In the genomic region with DNA sequence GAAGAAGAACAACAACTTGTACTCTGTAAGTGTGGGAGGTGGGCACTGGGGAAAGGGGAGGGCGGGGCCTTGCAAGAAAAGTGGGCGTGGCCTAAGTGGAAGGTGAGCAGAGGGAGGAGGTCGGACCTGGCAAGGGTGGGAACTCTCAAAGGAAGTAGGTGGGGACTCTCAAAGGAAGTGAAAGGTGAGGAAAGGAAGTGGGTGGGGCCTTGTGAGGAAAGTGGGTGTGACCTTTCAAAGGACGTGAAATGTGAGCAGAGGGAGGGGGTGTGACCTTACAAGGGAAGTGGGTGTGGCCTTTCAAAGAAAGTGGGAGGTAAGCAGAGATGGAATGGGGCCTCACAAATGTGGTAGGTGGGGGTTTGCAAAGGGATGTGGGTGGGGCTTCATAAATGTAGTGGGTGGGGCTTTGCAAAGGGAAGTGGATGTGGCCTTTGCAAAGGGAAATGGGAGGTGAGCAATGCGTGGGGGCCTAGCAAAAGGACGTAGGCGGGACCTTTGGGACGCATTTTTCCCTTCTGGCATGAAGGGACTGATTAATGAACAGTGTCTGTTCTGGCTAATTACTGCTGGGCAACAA, we compare ENCODE assay signal across 8 cellular contexts. TPM values are rescaled to one million over a fixed set of nuclear protein-coding genes. Genes with fewer than 3 reads are reported as not detected.
DNase-seq lines count a peak whose midpoint lies in the region; ATAC-seq and FAIRE-seq lines count a peak whose summit lies in the region.

No MANE protein-coding gene starts in this region.

- H3K9me3 Mint-ChIP-seq in stimulated activated naive CD8-positive, alpha-beta T cell treated with anti-CD3 and anti-CD28 coated beads, Interleukin-15, Interleukin-2, amounts not matched to agents 100 ng/mL and 50 ng/mL, for 24 hours: peaks cover 5% of the 10 kb centered on the region

- H3K4me3 Mint-ChIP-seq in stimulated activated naive CD8-positive, alpha-beta T cell treated with anti-CD3 and anti-CD28 coated beads, Interleukin-15, Interleukin-2, amounts not matched to agents 100 ng/mL and 50 ng/mL, for 24 hours: no peak overlapping the region

- peak overlapping the region; percentile 55 for H3K27ac Mint-ChIP-seq in stimulated activated naive CD8-positive, alpha-beta T cell treated with anti-CD3 and anti-CD28 coated beads, Interleukin-15, Interleukin-2, amounts not matched to agents 100 ng/mL and 50 ng/mL, for 24 hours

- DNase-seq in GM18507 (ENCODE audit: extremely low spot score, insufficient read length, low read depth) (peak; percentile 55), NCI-H460 (ENCODE audit: extremely low read depth, low read depth) (peak; percentile 14), iPS-NIHi7 (ENCODE audit: extremely low spot score) (peak; percentile 22), HuH-7 (ENCODE audit: low spot score) (no peak), NCI-H345 treated with DMSO at 0.1 percent for 48 hours (lab: John Stamatoyannopoulos, UW; ENCODE audit: unreplicated experiment) (no peak)
- peak; percentile 5 for DNase-seq in activated CD8-positive, alpha-beta memory T cell treated with anti-CD3 and anti-CD28 coated beads, Interleukin-2, amount 50 U/mL, for 1 hour (ENCODE audit: extremely low read depth)

- no peak for ATAC-seq in GM21619 (IDR thresholded peaks at IDR 0.05; ENCODE audit: unreplicated experiment)

- peak; percentile 96 for FAIRE-seq in GM18507 (lab: Jason Lieb, UNC)

- H3K4me1 Mint-ChIP-seq in stimulated activated naive CD8-positive, alpha-beta T cell treated with anti-CD3 and anti-CD28 coated beads, Interleukin-15, Interleukin-2, amounts not matched to agents 100 ng/mL and 50 ng/mL, for 24 hours (ENCODE audit: low read depth): peaks cover 8% of the 10 kb centered on the region

- H3K36me3 Mint-ChIP-seq in stimulated activated naive CD8-positive, alpha-beta T cell treated with anti-CD3 and anti-CD28 coated beads, Interleukin-15, Interleukin-2, amounts not matched to agents 100 ng/mL and 50 ng/mL, for 24 hours (ENCODE audit: low read depth): no peaks in the 10 kb centered on the region

- peaks cover 6% of the 10 kb centered on the region for H3K27me3 Mint-ChIP-seq in stimulated activated naive CD8-positive, alpha-beta T cell treated with anti-CD3 and anti-CD28 coated beads, Interleukin-15, Interleukin-2, amounts not matched to agents 100 ng/mL and 50 ng/mL, for 24 hours

RNA-seq across cellular contexts. Expression of a gene that starts 25.9 kb away (rescaled TPM):
- not detected in 2 replicates for total RNA-seq in NCI-H460 (2014; rRNA removed; shearing (Covaris generic))
- polyA plus RNA-seq in NCI-H460 (2014; cell fraction: nucleus; rRNA removed): not detected in 2 replicates

RNA-seq across cellular contexts. Expression of a gene that starts 51.1 kb away (rescaled TPM):
- total RNA-seq in NCI-H460 (2014; rRNA removed; shearing (Covaris generic)): 5.2 and 7.8 TPM in 2 replicates
- 10.4 and 11.5 TPM in 2 replicates for polyA plus RNA-seq in NCI-H460 (2014; cell fraction: nucleus; rRNA removed)

Comparison
In these comparisons a context has a peak if more than half of its experiments do, and no peak if none do; other contexts are left out.
1. DNase-seq: peak in GM18507 (single experiment), NCI-H460 (single experiment), activated CD8-positive, alpha-beta memory T cell treated with anti-CD3 and anti-CD28 coated beads, Interleukin-2, amount 50 U/mL, for 1 hour (single experiment) and iPS-NIHi7 (single experiment); none in HuH-7 (single experiment) and NCI-H345 treated with DMSO at 0.1 percent for 48 hours (single experiment).